Comparison of ENCODE assay signal across 8 cellular contexts in the genomic region with DNA sequence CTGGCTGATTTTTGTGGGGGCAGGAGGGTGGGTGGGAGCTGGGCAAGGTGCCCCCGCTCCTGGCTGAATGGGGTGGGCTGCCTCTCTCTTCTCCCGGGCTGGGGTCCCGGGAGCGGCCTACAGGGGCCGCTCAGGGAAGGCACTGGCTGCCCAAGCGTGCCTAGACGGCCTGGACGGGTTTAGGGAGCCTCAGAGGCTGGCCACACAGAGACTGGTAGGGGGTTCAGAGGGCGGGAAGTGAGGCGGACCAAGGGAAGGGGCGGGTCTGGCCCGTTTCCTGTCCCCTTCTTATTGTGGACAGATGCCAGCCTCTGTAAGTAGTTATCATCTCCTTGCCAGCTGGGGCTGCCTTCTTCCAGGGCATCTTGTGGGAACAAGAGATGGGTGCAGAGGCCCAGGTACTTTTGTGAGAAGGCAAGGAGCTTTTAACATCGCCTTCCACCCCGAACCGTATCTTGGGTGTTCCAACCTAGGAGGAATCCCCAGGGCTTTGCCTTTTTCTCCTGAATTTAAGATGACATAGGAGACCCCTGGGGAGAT. TPM values are rescaled to one million over a fixed set of nuclear protein-coding genes. Genes with fewer than 3 reads are reported as not detected.
DNase-seq lines count a peak whose midpoint lies in the region; ATAC-seq and TF ChIP-seq lines count a peak whose summit lies in the region.

No MANE protein-coding gene starts in this region.

- H3K9me3 ChIP-seq in body of pancreas, result no peaks in the 10 kb centered on the region
- H3K9me3 ChIP-seq in suprapubic skin, result no peaks in the 10 kb centered on the region

- H3K4me1 ChIP-seq in body of pancreas (peaks cover 17% of the 10 kb centered on the region), suprapubic skin (peaks cover 31% of the 10 kb centered on the region)

- H3K27ac ChIP-seq in body of pancreas, result peak overlapping the region; percentile 42 to 77 (median 74)
- H3K27ac ChIP-seq in suprapubic skin, result peak overlapping the region; percentile 43

- H3K27me3 ChIP-seq in body of pancreas, result no peaks in the 10 kb centered on the region
- H3K27me3 ChIP-seq in suprapubic skin, result no peaks in the 10 kb centered on the region

- TF ChIP-seq POLR2A in body of pancreas (IDR thresholded peaks at IDR 0.05), result no peak
- TF ChIP-seq POLR2A in suprapubic skin (IDR thresholded peaks at IDR 0.05), result no peak

- H3K36me3 ChIP-seq in body of pancreas (replicated peaks in 1 of 2; ENCODE audit: insufficient read depth in 1 of 2, low read depth in 2 of 2) (peaks cover 0 to 4% of the 10 kb centered on the region in 2 donors), suprapubic skin (peaks cover 15% of the 10 kb centered on the region)

- ATAC-seq in GM19324 (IDR thresholded peaks at IDR 0.05; ENCODE audit: low FRiP score, unreplicated experiment), result peak; percentile 37
- peak; percentile 36 for ATAC-seq in HG03521 (IDR thresholded peaks at IDR 0.05; ENCODE audit: unreplicated experiment)
- peak; percentile 49 for ATAC-seq in body of pancreas
- peak; percentile 37 for ATAC-seq in left colon
- no peak for ATAC-seq in HG02885 (IDR thresholded peaks at IDR 0.05; ENCODE audit: poor library complexity, unreplicated experiment)

- 22 to 42% methylated on average over 5 to 11 of the region's 15 CpGs for WGBS in body of pancreas, 2 donors
- WGBS in suprapubic skin, result 25% methylated on average over 8 of the region's 15 CpGs

- intact Hi-C loops in body of pancreas (cut with DNase I) (no loop called here), left colon (cut with DNase I, micrococcal nuclease) (no loop called here)

- H3K4me3 ChIP-seq in AG04449 (ENCODE audit: low read depth, low read length) (peak overlapping the region; percentile 54), body of pancreas (peak overlapping the region; percentile 28 to 32), suprapubic skin (peak overlapping the region; percentile 47)

- no peak for TF ChIP-seq EP300 in suprapubic skin (IDR thresholded peaks at IDR 0.05)

- DNase-seq in AG04449 (ENCODE audit: low read depth, low spot score), result no peak
- peak; percentile 29 to 52 (median 44) for DNase-seq in body of pancreas
- peak in 1 of 2 donors; percentile 44 for DNase-seq in left colon
- DNase-seq in suprapubic skin (ENCODE audit: low spot score in 2 of 2), result peak; percentile 45 to 72
- DNase-seq in NCI-H774 (lab: John Stamatoyannopoulos, UW), result no peak

- POLR2A ChIA-PET in AG04449 (lab: Yijun Ruan, JAX), result no interaction called here

- TF ChIP-seq CTCF in AG04449 (IDR thresholded peaks at IDR 0.05; ENCODE audit: insufficient read depth, low read length, missing control alignments) (no peak), body of pancreas (IDR thresholded peaks at IDR 0.05) (no peak), suprapubic skin (IDR thresholded peaks at IDR 0.05) (no peak)

- CTCF ChIA-PET in AG04449 (lab: Yijun Ruan, JAX), result interaction anchor here (1.3 to 1.5 kb wide), 2 partner anchors 96 to 104 kb away, joined by 3 read pairs; no protein-coding TSS in a partner anchor

RNA-seq across cellular contexts. Expression of a gene that starts 0.4 kb away (rescaled TPM):
- total RNA-seq in body of pancreas, result 10 to 100 TPM in 1 of 2 donors, 1 to 10 TPM in 1; 8.9 to 14.5 TPM
- total RNA-seq in left colon, result 1 to 10 TPM; 2.5 to 6.0 TPM
- 10 to 100 TPM; 12.9 to 30.6 (median 17.2) TPM for total RNA-seq in suprapubic skin

RNA-seq across cellular contexts. Expression of a gene that starts 28.8 kb away (rescaled TPM):
- total RNA-seq in body of pancreas, result 10 to 100 TPM; 11.9 to 13.7 TPM
- 10 to 100 TPM; 20.8 to 24.1 TPM for total RNA-seq in left colon
- 10 to 100 TPM; 23.2 to 30.1 (median 25.2) TPM for total RNA-seq in suprapubic skin

Comparison
In these comparisons a context has a peak if more than half of its experiments do, and no peak if none do; other contexts are left out.
1. DNase-seq: peak in body of pancreas (4 of 4) and suprapubic skin (2 of 2); none in AG04449 (single experiment) and NCI-H774 (single experiment).
2. Peak in every context shown above with its lines, with median percentiles within 50 percentile points of each other: H3K4me3 ChIP-seq.